In the genomic region with DNA sequence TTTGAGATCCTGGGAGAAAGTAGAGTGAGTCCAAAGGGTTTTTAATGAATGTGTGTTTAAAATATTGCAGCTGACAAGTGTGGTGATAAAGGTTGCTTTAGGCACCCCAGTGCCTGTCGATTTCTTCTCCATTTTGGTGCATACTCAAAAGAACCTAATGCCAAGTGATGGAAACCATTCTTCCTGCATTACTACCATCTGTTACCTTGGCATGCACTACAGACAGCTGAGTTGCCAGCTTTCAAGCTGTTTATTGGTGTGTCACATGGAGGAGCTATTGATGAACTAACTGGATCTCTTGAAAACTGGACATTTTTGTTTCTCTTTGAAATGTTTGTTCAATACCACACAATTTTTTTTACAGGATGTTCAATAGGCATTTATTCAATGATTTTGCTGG, we compare ENCODE assay signal across 16 cellular contexts.
DNase-seq lines count a peak whose midpoint lies in the region.
"Had no signal": no experiment of that assay in that cellular context is flagged by ENCODE, and none has a peak within 500 bp of the region (broad histone marks: within the 10 kb centered on the region; RNA-seq: fewer than 3 reads in every experiment).

No MANE protein-coding gene starts in this region.

- DNase-seq in DMS 273 (lab: John Stamatoyannopoulos, UW; ENCODE audit: unreplicated experiment) (peak; percentile 86), NCI-H2171 (lab: John Stamatoyannopoulos, UW) (peak; percentile 6), NCI-H524 treated with DMSO at 0.1 percent for 48 hours (lab: John Stamatoyannopoulos, UW) (peak; percentile 18), pons (ENCODE audit: low spot score) (peak; percentile 13), H4 (ENCODE audit: low spot score) (no peak), D341Med (ENCODE audit: low spot score) (no peak), SW 1271 (lab: John Stamatoyannopoulos, UW) (no peak)
- DNase-seq: 8988T; Calu3; CD4-positive, alpha-beta T cell; DND-41; GF-D8; GM23248; H7; IMR-90; KBM-7 had no signal

Comparison
In these comparisons a context has a peak if more than half of its experiments do, and no peak if none do; other contexts are left out.
1. DNase-seq: peak in DMS 273 (single experiment), NCI-H2171 (single experiment), NCI-H524 treated with DMSO at 0.1 percent for 48 hours (single experiment) and pons (single experiment); none in H4 (single experiment), D341Med (single experiment) and SW 1271 (0 of 2).